Comparison of ENCODE assay signal across 1 cellular context in the genomic region with DNA sequence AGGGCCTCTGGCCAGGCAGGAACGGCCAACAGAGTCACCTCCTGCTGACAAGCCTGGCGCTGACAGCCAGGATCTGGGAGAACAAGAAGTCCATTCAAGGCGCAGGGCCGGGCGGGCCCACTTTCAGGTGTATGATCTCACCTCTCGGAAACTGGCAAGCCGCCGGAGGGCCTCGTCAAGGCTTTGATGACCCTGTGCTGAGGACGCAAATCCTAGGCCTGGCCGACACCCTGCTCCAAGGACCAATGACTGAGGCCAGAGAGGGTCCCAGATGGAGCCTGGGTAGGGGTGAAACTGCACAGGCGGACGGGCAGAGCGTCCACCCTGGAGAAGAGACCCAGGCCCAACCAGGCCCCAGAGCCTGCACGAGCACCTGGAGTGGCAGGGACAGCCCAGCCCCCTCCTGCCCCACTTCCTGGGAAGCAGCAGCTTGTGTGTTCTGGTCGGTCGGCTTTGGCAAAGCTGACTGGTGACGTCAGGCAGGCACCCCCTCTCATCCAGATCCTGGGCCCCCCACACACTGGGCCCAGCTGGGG.
TF ChIP-seq lines count a peak whose summit lies in the region.

No MANE protein-coding gene starts in this region.

TF ChIP-seq in HepG2, 621 proteins besides CTCF, POLR2A, EP300 and RAD21 (continued from another document and continues in another):
- TF ChIP-seq ZNF781 (CRISPR knock-in tag; IDR thresholded peaks at IDR 0.05; ENCODE audit: borderline replicate concordance, not compliant biosample characterization) (no peak), PITX1 (CRISPR knock-in tag; IDR thresholded peaks at IDR 0.05) (no peak), SP4 (CRISPR knock-in tag; IDR thresholded peaks at IDR 0.05) (no peak), SP1 (IDR thresholded peaks at IDR 0.05) (no peak), SP1 (CRISPR knock-in tag; IDR thresholded peaks at IDR 0.05) (no peak), YEATS4 (CRISPR knock-in tag; IDR thresholded peaks at IDR 0.05; ENCODE audit: borderline replicate concordance) (no peak), CREB1 (IDR thresholded peaks at IDR 0.05) (peak; percentile 82), CREB1 (CRISPR knock-in tag; IDR thresholded peaks at IDR 0.05) (no peak; the same call in 1 of the 2 replicates), EEA1 (CRISPR knock-in tag; IDR thresholded peaks at IDR 0.05; ENCODE audit: borderline replicate concordance) (no peak), LCORL (IDR thresholded peaks at IDR 0.05) (no peak), LCORL (CRISPR knock-in tag; IDR thresholded peaks at IDR 0.05) (peak; percentile 59; the same call in 1 of the 2 replicates), ZNF703 (CRISPR knock-in tag; IDR thresholded peaks at IDR 0.05; ENCODE audit: borderline replicate concordance) (0 out of 2 replicates have a peak, but pooled peaks have one; percentile 71), ZFP62 (CRISPR knock-in tag; IDR thresholded peaks at IDR 0.05) (no peak), ZNF556 (CRISPR knock-in tag; IDR thresholded peaks at IDR 0.05; ENCODE audit: borderline replicate concordance) (0 out of 2 replicates have a peak, but pooled peaks have one; percentile 15), NRL (CRISPR knock-in tag; IDR thresholded peaks at IDR 0.05; ENCODE audit: borderline replicate concordance) (0 out of 2 replicates have a peak, but pooled peaks have one; percentile 39), HNRNPLL (IDR thresholded peaks at IDR 0.05; ENCODE audit: low read depth, low read length, poor library complexity, severe bottlenecking) (peak; percentile 25), ZNF224 (CRISPR knock-in tag; IDR thresholded peaks at IDR 0.05) (no peak), ZNF232 (CRISPR knock-in tag; IDR thresholded peaks at IDR 0.05; ENCODE audit: borderline replicate concordance) (no peak), ASH2L (IDR thresholded peaks at IDR 0.05; ENCODE audit: insufficient read length, low read depth, low read length) (peak; percentile 58), CHD2 (IDR thresholded peaks at IDR 0.05; ENCODE audit: low read depth, low read length) (no peak), MBD4 (IDR thresholded peaks at IDR 0.05; ENCODE audit: borderline replicate concordance, low read length) (no peak), ZSCAN20 (CRISPR knock-in tag; IDR thresholded peaks at IDR 0.05; ENCODE audit: borderline replicate concordance) (no peak), HNRNPL (IDR thresholded peaks at IDR 0.05; ENCODE audit: low read depth, low read length) (peak; percentile 42; the same call in 1 of the 2 replicates), SOX6 (IDR thresholded peaks at IDR 0.05) (no peak), SOX6 (CRISPR knock-in tag; IDR thresholded peaks at IDR 0.05) (peak; percentile 25; the same call in 1 of the 2 replicates), FOXA3 (CRISPR knock-in tag; IDR thresholded peaks at IDR 0.05) (0 out of 2 replicates have a peak, but pooled peaks have one; percentile 10)
- TF ChIP-seq, protein P1, sequence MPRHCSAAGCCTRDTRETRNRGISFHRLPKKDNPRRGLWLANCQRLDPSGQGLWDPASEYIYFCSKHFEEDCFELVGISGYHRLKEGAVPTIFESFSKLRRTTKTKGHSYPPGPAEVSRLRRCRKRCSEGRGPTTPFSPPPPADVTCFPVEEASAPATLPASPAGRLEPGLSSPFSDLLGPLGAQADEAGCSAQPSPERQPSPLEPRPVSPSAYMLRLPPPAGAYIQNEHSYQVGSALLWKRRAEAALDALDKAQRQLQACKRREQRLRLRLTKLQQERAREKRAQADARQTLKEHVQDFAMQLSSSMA (CRISPR knock-in tag; IDR thresholded peaks at IDR 0.05) = peak; percentile 66; the same call in 1 of the 2 replicates
- TF ChIP-seq, protein P2, sequence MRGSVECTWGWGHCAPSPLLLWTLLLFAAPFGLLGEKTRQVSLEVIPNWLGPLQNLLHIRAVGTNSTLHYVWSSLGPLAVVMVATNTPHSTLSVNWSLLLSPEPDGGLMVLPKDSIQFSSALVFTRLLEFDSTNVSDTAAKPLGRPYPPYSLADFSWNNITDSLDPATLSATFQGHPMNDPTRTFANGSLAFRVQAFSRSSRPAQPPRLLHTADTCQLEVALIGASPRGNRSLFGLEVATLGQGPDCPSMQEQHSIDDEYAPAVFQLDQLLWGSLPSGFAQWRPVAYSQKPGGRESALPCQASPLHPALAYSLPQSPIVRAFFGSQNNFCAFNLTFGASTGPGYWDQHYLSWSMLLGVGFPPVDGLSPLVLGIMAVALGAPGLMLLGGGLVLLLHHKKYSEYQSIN (CRISPR knock-in tag; IDR thresholded peaks at IDR 0.05; ENCODE audit: borderline replicate concordance) = no peak
- TF ChIP-seq, protein P3, sequence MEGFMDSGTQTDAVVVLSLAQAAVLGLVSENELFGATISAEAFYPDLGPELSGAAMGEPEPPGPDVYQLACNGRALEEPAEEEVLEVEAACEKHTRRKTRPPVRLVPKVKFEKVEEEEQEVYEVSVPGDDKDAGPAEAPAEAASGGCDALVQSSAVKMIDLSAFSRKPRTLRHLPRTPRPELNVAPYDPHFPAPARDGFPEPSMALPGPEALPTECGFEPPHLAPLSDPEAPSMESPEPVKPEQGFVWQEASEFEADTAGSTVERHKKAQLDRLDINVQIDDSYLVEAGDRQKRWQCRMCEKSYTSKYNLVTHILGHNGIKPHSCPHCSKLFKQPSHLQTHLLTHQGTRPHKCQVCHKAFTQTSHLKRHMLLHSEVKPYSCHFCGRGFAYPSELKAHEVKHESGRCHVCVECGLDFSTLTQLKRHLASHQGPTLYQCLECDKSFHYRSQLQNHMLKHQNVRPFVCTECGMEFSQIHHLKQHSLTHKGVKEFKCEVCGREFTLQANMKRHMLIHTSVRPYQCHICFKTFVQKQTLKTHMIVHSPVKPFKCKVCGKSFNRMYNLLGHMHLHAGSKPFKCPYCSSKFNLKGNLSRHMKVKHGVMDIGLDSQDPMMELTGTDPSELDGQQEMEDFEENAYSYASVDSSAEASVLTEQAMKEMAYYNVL (CRISPR knock-in tag; IDR thresholded peaks at IDR 0.05; ENCODE audit: borderline replicate concordance) = no peak
- TF ChIP-seq, protein P4, sequence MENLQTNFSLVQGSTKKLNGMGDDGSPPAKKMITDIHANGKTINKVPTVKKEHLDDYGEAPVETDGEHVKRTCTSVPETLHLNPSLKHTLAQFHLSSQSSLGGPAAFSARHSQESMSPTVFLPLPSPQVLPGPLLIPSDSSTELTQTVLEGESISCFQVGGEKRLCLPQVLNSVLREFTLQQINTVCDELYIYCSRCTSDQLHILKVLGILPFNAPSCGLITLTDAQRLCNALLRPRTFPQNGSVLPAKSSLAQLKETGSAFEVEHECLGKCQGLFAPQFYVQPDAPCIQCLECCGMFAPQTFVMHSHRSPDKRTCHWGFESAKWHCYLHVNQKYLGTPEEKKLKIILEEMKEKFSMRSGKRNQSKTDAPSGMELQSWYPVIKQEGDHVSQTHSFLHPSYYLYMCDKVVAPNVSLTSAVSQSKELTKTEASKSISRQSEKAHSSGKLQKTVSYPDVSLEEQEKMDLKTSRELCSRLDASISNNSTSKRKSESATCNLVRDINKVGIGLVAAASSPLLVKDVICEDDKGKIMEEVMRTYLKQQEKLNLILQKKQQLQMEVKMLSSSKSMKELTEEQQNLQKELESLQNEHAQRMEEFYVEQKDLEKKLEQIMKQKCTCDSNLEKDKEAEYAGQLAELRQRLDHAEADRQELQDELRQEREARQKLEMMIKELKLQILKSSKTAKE (CRISPR knock-in tag; IDR thresholded peaks at IDR 0.05; ENCODE audit: borderline replicate concordance) = no peak
- TF ChIP-seq, protein P5, sequence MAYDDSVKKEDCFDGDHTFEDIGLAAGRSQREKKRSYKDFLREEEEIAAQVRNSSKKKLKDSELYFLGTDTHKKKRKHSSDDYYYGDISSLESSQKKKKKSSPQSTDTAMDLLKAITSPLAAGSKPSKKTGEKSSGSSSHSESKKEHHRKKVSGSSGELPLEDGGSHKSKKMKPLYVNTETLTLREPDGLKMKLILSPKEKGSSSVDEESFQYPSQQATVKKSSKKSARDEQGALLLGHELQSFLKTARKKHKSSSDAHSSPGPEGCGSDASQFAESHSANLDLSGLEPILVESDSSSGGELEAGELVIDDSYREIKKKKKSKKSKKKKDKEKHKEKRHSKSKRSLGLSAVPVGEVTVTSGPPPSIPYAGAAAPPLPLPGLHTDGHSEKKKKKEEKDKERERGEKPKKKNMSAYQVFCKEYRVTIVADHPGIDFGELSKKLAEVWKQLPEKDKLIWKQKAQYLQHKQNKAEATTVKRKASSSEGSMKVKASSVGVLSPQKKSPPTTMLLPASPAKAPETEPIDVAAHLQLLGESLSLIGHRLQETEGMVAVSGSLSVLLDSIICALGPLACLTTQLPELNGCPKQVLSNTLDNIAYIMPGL (CRISPR knock-in tag; IDR thresholded peaks at IDR 0.05; ENCODE audit: borderline replicate concordance in 1 of 2, low read depth in 1 of 2) = 0 out of 4 replicates have a peak, but pooled peaks of 1 of the 2 experiments have one; percentile 28
- TF ChIP-seq, protein P6, sequence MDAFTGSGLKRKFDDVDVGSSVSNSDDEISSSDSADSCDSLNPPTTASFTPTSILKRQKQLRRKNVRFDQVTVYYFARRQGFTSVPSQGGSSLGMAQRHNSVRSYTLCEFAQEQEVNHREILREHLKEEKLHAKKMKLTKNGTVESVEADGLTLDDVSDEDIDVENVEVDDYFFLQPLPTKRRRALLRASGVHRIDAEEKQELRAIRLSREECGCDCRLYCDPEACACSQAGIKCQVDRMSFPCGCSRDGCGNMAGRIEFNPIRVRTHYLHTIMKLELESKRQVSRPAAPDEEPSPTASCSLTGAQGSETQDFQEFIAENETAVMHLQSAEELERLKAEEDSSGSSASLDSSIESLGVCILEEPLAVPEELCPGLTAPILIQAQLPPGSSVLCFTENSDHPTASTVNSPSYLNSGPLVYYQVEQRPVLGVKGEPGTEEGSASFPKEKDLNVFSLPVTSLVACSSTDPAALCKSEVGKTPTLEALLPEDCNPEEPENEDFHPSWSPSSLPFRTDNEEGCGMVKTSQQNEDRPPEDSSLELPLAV (CRISPR knock-in tag; conservative IDR thresholded peaks at IDR 0.05; ENCODE audit: low read depth) = no peak
- TF ChIP-seq, protein P7, sequence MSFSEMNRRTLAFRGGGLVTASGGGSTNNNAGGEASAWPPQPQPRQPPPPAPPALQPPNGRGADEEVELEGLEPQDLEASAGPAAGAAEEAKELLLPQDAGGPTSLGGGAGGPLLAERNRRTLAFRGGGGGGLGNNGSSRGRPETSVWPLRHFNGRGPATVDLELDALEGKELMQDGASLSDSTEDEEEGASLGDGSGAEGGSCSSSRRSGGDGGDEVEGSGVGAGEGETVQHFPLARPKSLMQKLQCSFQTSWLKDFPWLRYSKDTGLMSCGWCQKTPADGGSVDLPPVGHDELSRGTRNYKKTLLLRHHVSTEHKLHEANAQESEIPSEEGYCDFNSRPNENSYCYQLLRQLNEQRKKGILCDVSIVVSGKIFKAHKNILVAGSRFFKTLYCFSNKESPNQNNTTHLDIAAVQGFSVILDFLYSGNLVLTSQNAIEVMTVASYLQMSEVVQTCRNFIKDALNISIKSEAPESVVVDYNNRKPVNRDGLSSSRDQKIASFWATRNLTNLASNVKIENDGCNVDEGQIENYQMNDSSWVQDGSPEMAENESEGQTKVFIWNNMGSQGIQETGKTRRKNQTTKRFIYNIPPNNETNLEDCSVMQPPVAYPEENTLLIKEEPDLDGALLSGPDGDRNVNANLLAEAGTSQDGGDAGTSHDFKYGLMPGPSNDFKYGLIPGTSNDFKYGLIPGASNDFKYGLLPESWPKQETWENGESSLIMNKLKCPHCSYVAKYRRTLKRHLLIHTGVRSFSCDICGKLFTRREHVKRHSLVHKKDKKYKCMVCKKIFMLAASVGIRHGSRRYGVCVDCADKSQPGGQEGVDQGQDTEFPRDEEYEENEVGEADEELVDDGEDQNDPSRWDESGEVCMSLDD (CRISPR knock-in tag; IDR thresholded peaks at IDR 0.05; ENCODE audit: borderline replicate concordance) = peak; percentile 81; the same call in 1 of the 2 replicates
- TF ChIP-seq, protein P8, sequence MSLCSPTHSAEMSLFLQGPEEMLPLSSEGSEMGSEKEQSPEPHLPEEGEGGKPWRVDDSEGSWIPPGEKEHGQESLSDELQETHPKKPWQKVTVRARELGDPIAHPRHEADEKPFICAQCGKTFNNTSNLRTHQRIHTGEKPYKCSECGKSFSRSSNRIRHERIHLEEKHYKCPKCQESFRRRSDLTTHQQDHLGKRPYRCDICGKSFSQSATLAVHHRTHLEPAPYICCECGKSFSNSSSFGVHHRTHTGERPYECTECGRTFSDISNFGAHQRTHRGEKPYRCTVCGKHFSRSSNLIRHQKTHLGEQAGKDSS (CRISPR knock-in tag; IDR thresholded peaks at IDR 0.05; ENCODE audit: borderline replicate concordance, low read depth) = 0 out of 2 replicates have a peak, but pooled peaks have one; percentile 33
- TF ChIP-seq, protein P9, sequence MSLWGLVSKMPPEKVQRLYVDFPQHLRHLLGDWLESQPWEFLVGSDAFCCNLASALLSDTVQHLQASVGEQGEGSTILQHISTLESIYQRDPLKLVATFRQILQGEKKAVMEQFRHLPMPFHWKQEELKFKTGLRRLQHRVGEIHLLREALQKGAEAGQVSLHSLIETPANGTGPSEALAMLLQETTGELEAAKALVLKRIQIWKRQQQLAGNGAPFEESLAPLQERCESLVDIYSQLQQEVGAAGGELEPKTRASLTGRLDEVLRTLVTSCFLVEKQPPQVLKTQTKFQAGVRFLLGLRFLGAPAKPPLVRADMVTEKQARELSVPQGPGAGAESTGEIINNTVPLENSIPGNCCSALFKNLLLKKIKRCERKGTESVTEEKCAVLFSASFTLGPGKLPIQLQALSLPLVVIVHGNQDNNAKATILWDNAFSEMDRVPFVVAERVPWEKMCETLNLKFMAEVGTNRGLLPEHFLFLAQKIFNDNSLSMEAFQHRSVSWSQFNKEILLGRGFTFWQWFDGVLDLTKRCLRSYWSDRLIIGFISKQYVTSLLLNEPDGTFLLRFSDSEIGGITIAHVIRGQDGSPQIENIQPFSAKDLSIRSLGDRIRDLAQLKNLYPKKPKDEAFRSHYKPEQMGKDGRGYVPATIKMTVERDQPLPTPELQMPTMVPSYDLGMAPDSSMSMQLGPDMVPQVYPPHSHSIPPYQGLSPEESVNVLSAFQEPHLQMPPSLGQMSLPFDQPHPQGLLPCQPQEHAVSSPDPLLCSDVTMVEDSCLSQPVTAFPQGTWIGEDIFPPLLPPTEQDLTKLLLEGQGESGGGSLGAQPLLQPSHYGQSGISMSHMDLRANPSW (CRISPR knock-in tag; IDR thresholded peaks at IDR 0.05; ENCODE audit: borderline replicate concordance) = no peak
- TF ChIP-seq, protein P10, sequence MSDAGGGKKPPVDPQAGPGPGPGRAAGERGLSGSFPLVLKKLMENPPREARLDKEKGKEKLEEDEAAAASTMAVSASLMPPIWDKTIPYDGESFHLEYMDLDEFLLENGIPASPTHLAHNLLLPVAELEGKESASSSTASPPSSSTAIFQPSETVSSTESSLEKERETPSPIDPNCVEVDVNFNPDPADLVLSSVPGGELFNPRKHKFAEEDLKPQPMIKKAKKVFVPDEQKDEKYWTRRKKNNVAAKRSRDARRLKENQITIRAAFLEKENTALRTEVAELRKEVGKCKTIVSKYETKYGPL (CRISPR knock-in tag; IDR thresholded peaks at IDR 0.05) = no peak
- TF ChIP-seq, protein P11, sequence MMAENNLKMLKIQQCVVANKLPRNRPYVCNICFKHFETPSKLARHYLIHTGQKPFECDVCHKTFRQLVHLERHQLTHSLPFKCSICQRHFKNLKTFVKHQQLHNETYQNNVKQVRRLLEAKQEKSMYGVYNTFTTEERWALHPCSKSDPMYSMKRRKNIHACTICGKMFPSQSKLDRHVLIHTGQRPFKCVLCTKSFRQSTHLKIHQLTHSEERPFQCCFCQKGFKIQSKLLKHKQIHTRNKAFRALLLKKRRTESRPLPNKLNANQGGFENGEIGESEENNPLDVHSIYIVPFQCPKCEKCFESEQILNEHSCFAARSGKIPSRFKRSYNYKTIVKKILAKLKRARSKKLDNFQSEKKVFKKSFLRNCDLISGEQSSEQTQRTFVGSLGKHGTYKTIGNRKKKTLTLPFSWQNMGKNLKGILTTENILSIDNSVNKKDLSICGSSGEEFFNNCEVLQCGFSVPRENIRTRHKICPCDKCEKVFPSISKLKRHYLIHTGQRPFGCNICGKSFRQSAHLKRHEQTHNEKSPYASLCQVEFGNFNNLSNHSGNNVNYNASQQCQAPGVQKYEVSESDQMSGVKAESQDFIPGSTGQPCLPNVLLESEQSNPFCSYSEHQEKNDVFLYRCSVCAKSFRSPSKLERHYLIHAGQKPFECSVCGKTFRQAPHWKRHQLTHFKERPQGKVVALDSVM (CRISPR knock-in tag; IDR thresholded peaks at IDR 0.05) = no peak
